27 cellular contexts compared by ENCODE assay signal in the genomic region with DNA sequence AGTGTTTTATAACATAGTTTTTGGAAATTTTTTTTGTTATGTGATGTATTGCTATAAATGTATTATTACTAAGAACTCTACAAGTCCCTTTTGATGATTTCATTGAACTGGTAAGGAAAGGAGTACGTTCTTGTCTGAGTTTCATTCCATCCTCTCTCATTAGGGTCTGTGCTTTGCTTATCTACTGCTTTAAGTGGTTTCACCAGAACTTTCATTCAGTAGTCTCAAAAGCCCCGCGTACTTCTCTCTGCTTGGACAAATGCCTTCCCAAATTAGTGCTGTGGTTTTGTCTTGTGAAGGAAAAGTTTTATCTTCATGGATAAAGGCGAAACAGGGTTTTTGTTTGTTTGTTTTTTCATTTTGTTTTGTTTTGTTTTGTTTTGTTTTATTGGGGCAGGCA.
DNase-seq lines count a peak whose midpoint lies in the region; ATAC-seq, FAIRE-seq and TF ChIP-seq lines count a peak whose summit lies in the region.
"Had no signal": no experiment of that assay in that cellular context is flagged by ENCODE, and none has a peak within 500 bp of the region (broad histone marks: within the 10 kb centered on the region; RNA-seq: fewer than 3 reads in every experiment).

No MANE protein-coding gene starts in this region.

- H3K4me2 ChIP-seq in HepG2 (ENCODE audit: low read depth, low read length), result no peak overlapping the region
- H3K4me2 ChIP-seq: A549, KMS-11 had no signal

- no peaks in the 10 kb centered on the region for H3K36me3 ChIP-seq in SJSA1
- no peaks in the 10 kb centered on the region for H3K36me3 ChIP-seq in vagina
- H3K36me3 ChIP-seq in HepG2 (replicated peaks in 1 of 2; ENCODE audit: control insufficient read depth in 1 of 2, insufficient read depth in 2 of 2, low read length in 2 of 2), result no peaks in the 10 kb centered on the region
- H3K36me3 ChIP-seq: BE2C had no signal

- no peaks in the 10 kb centered on the region for H3K36me3 Mint-ChIP-seq in nephron (ENCODE audit: low read depth)

- CTCF ChIA-PET in HepG2 (lab: Yijun Ruan, JAX; ENCODE audit: low intra/inter-chr PET ratio, low total read pairs), result no interaction called here

- peak overlapping the region; percentile 2; the same call in 1 of the 2 replicates for H3K4me3 ChIP-seq in SJSA1
- H3K4me3 ChIP-seq in epithelial cell of esophagus (ENCODE audit: low read length), result peak overlapping the region; percentile 55
- H3K4me3 ChIP-seq in vagina, result peak overlapping the region in 1 of 2 donors; percentile 23
- no peak overlapping the region for H3K4me3 ChIP-seq in HepG2 (replicated peaks in 1 of 3; ENCODE audit: insufficient read depth in 1 of 3, low read depth in 2 of 3, low read length in 3 of 3)
- H3K4me3 ChIP-seq: A549 had no signal

- TF ChIP-seq POLR2A in vagina (IDR thresholded peaks at IDR 0.05) (no peak), HepG2 (IDR thresholded peaks at IDR 0.05; ENCODE audit: insufficient read depth in 1 of 2, low read depth in 2 of 2, low read length in 2 of 2) (no peak)

- intact Hi-C loops in vagina (cut with DNase I) (no loop called here), HepG2 (cut with micrococcal nuclease; ENCODE audit: unreplicated experiment) (no loop called here)

- ATAC-seq in HepG2, result no peak
- ATAC-seq: A549, HCT116, SK-N-SH treated with all-trans-retinoic acid at 6 μM for 48 hours had no signal

- peaks cover 42% of the 10 kb centered on the region for H3K4me1 ChIP-seq in SJSA1 (replicated peaks)
- no peaks in the 10 kb centered on the region for H3K4me1 ChIP-seq in vagina
- no peaks in the 10 kb centered on the region for H3K4me1 ChIP-seq in HepG2 (ENCODE audit: insufficient read depth, low read length)
- H3K4me1 ChIP-seq: A549, BE2C had no signal

- BruUV-seq in HepG2 (replicated peaks; lab: Mats Ljungman, UMichigan), result no TSS peak

- 7% methylated on average over 4 of the region's 4 CpGs for WGBS in HepG2 (ENCODE audit: low lambda C conversion rate)

- no peaks in the 10 kb centered on the region for H4K20me1 ChIP-seq in HepG2 (ENCODE audit: insufficient read depth, low read length)

- no peak overlapping the region for H3K9ac ChIP-seq in HepG2 (ENCODE audit: insufficient read depth, low read depth, low read length)
- H3K9ac ChIP-seq: KMS-11 had no signal

- no peak for TF ChIP-seq CTCF in epithelial cell of esophagus (IDR thresholded peaks at IDR 0.05; ENCODE audit: insufficient read depth, low read depth, low read length, missing control alignments)
- no peak for TF ChIP-seq CTCF in nephron (IDR thresholded peaks at IDR 0.05; ENCODE audit: unreplicated experiment in 3 of 3)
- TF ChIP-seq CTCF in vagina (IDR thresholded peaks at IDR 0.05), result no peak
- no peak for TF ChIP-seq CTCF in HepG2 (CRISPR knock-in tag; IDR thresholded peaks at IDR 0.05)

- H3K4me3 Mint-ChIP-seq in nephron, result peak overlapping the region in 2 of 3 experiments; percentile 39 to 68

- H3K27ac ChIP-seq in SJSA1 (peak overlapping the region; percentile 55), vagina (peak overlapping the region; percentile 34), HepG2 (ENCODE audit: extremely low read length, insufficient read depth, low read length) (no peak overlapping the region)
- H3K27ac ChIP-seq: A549, KMS-11 had no signal

- no peaks in the 10 kb centered on the region; the same call in 1 of the 2 replicates for H3K9me3 ChIP-seq in SJSA1 (replicated peaks)
- H3K9me3 ChIP-seq in vagina, result no peaks in the 10 kb centered on the region
- no peaks in the 10 kb centered on the region for H3K9me3 ChIP-seq in HepG2 (ENCODE audit: low read length)
- H3K9me3 ChIP-seq: A549, BE2C had no signal

- in situ Hi-C loops in HepG2 (cut with HindIII; ENCODE audit: extremely low pct_ligation_motif_present, low pct_unique_long_range_greater_than_20kb), result no loop called here

- H3K4me1 Mint-ChIP-seq in nephron, result peaks cover 31% of the 10 kb centered on the region

- peaks cover 11% of the 10 kb centered on the region for H3K27me3 Mint-ChIP-seq in nephron (ENCODE audit: low read depth)

- H3K79me2 ChIP-seq in HepG2 (ENCODE audit: insufficient read depth, low read length), result no peaks in the 10 kb centered on the region

- POLR2A ChIA-PET in HepG2 (lab: Yijun Ruan, JAX), result no interaction called here

- no peak for FAIRE-seq in HepG2 (lab: Jason Lieb, UNC)
- FAIRE-seq: A549, D721Med, GM19239, H1, HTR-8/SVneo had no signal

- no peak for DNase-seq in SJSA1 (ENCODE audit: low read depth in 1 of 2, low spot score in 2 of 2)
- no peak for DNase-seq in epithelial cell of esophagus (ENCODE audit: low read depth)
- DNase-seq in vagina (ENCODE audit: extremely low spot score in 2 of 2), result no peak
- no peak for DNase-seq in EL
- no peak for DNase-seq in kidney tubule cell (ENCODE audit: low spot score)
- no peak for DNase-seq in HepG2 (ENCODE audit: low spot score)
- DNase-seq: BE2C, DMS53, GF-D8, IMR-90, MV-4-11, NCI-H1694 treated with DMSO at 0.1 percent for 48 hours, NCI-H2081 treated with DMSO at 0.1 percent for 48 hours, NCI-H2171 treated with DMSO at 0.1 percent for 48 hours, NCI-H524 treated with DMSO at 0.1 percent for 48 hours, NCI-H82, RPMI8226, SHP77 had no signal

- TF ChIP-seq RAD21 in HepG2 (CRISPR knock-in tag; IDR thresholded peaks at IDR 0.05), result no peak

- H3K27me3 ChIP-seq in SJSA1 (replicated peaks), result no peaks in the 10 kb centered on the region
- no peaks in the 10 kb centered on the region for H3K27me3 ChIP-seq in vagina
- H3K27me3 ChIP-seq in HepG2 (ENCODE audit: control insufficient read depth in 1 of 2, insufficient read depth in 2 of 2, low read length in 2 of 2), result no peaks in the 10 kb centered on the region
- H3K27me3 ChIP-seq: BE2C had no signal

- H2AFZ ChIP-seq in HepG2 (ENCODE audit: low read length), result no peak overlapping the region

- H3K27ac Mint-ChIP-seq in nephron, result peak overlapping the region in 2 of 3 experiments; percentile 17 to 45

- TF ChIP-seq EP300 in HepG2 (IDR thresholded peaks at IDR 0.05; ENCODE audit: low read depth in 2 of 2, low read length in 2 of 2) (no peak), HepG2 (CRISPR knock-in tag; IDR thresholded peaks at IDR 0.05; ENCODE audit: borderline replicate concordance) (no peak)

- H3K9me3 Mint-ChIP-seq in nephron, result no peaks in the 10 kb centered on the region

TF ChIP-seq in HepG2, 621 proteins besides CTCF, POLR2A, EP300 and RAD21 (continues in another document):
- TF ChIP-seq JARID2 (CRISPR knock-in tag; IDR thresholded peaks at IDR 0.05; ENCODE audit: insufficient replicate concordance) (no peak), KLF9 (CRISPR knock-in tag; IDR thresholded peaks at IDR 0.05; ENCODE audit: low read depth) (no peak), ZFP36 (IDR thresholded peaks at IDR 0.05; ENCODE audit: borderline replicate concordance, low read depth, low read length, partially characterized antibody) (no peak), PHF20 (CRISPR knock-in tag; IDR thresholded peaks at IDR 0.05) (no peak)

Comparison
In these comparisons a context has a peak if more than half of its experiments do, and no peak if none do; other contexts are left out.
1. H3K4me3 ChIP-seq: peak in SJSA1 (single experiment) and epithelial cell of esophagus (single experiment); none in HepG2 (0 of 3).